In genomic region chr3:152128356-152128755, GRCh38 we compare ENCODE assay signal across 16 cellular contexts.
"Had no signal": no experiment of that assay in that cellular context is flagged by ENCODE, and none has a peak within 500 bp of the region (broad histone marks: within the 10 kb centered on the region; RNA-seq: fewer than 3 reads in every experiment).

No MANE protein-coding gene starts in this region.

- H3K27ac ChIP-seq: esophagus squamous epithelium, gastroesophageal sphincter, left ventricle myocardium inferior, lower lobe of right lung had no signal

- H3K27me3 ChIP-seq: esophagus squamous epithelium, gastroesophageal sphincter had no signal

- H3K4me1 ChIP-seq: esophagus squamous epithelium, gastroesophageal sphincter, left ventricle myocardium inferior, lower lobe of right lung had no signal

- H3K9me3 Mint-ChIP-seq: immature natural killer cell, memory B cell, mesothelial cell of epicardium, natural killer cell, neural crest cell, type B pancreatic cell had no signal

- H3K9me3 ChIP-seq: esophagus squamous epithelium, gastroesophageal sphincter, left ventricle myocardium inferior, lower lobe of right lung had no signal

- H3K27ac Mint-ChIP-seq: immature natural killer cell, memory B cell, mesothelial cell of epicardium, natural killer cell, type B pancreatic cell had no signal

- H3K4me1 Mint-ChIP-seq: immature natural killer cell, mesothelial cell of epicardium, neural crest cell had no signal

- ATAC-seq: gastroesophageal sphincter, lower lobe of right lung, natural killer cell, sciatic nerve had no signal

- H3K4me3 Mint-ChIP-seq: immature natural killer cell, memory B cell, mesothelial cell of epicardium, natural killer cell, neural crest cell, type B pancreatic cell had no signal

- H3K36me3 ChIP-seq: esophagus squamous epithelium, gastroesophageal sphincter, left ventricle myocardium inferior, lower lobe of right lung had no signal

- H3K4me3 ChIP-seq: esophagus squamous epithelium, gastroesophageal sphincter, left ventricle myocardium inferior, lower lobe of right lung, skin epidermis had no signal

- H3K27me3 Mint-ChIP-seq: memory B cell, type B pancreatic cell had no signal

- DNase-seq: dermis blood vessel endothelial cell; esophagus squamous epithelium; immature natural killer cell; left ventricle myocardium inferior; lower lobe of right lung; natural killer cell; posterior cingulate gyrus; stimulated activated CD4-positive, alpha-beta T cell treated with anti-CD3 and anti-CD28 coated beads, Interleukin-12 subunit alpha, Interleukin-12 subunit beta, amount 100 ng/mL, for 4 hours; stimulated activated naive CD4-positive, alpha-beta T cell had no signal
